Comparison of ENCODE assay signal across 7 cellular contexts in genomic region chr9:120337131-120337530, GRCh38.
"Had no signal": no experiment of that assay in that cellular context is flagged by ENCODE, and none has a peak within 500 bp of the region (broad histone marks: within the 10 kb centered on the region; RNA-seq: fewer than 3 reads in every experiment).

No MANE protein-coding gene starts in this region.

- H3K36me3 ChIP-seq: HAP-1 had no signal

- DNase-seq: GOT3, H7, HFFc6 had no signal

- H3K4me1 ChIP-seq: HAP-1 had no signal

- ATAC-seq: HCT116 had no signal

- H3K27ac ChIP-seq: HL-60 had no signal

- H3K9me3 Mint-ChIP-seq: HFFc6 had no signal

- H3K27ac Mint-ChIP-seq: HFFc6, IgD-negative memory B cell had no signal

- H3K4me3 ChIP-seq: HAP-1 had no signal

- H3K36me3 Mint-ChIP-seq: IgD-negative memory B cell had no signal

- H3K9me3 ChIP-seq: HAP-1 had no signal

- H3K4me3 Mint-ChIP-seq: HFFc6, IgD-negative memory B cell had no signal
